Comparison of ENCODE assay signal across 1 cellular context in the genomic region with DNA sequence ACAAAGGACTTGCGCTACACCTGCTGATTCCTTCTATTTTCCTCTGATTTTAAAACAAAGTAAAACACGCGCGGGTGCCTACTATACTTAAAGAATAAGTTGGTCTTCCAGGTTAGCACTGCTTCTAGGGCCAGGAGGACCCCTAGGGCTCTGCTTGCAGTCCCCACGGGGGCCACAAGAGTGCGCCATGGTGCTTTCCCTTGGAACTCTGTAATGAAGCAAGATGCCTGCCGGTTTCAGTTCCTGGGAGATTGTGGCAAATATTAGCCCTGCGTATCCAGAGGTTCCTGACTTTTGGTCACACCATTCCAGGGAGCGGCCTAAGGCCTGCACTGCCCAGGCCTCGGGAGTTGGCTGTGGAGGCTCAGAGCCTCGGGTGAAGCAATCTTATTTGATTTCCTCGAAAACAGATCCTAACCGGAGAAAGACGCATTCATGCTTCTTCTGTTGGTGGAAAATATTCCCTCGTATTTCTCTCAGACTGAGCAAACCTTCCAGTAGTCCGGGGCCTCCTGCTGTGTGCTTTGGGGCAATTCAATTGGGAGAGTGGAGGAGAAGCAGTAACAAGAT.
TF ChIP-seq lines count a peak whose summit lies in the region.

No MANE protein-coding gene starts in this region.

TF ChIP-seq in HepG2, 621 proteins besides CTCF, POLR2A, EP300 and RAD21 (continued from another document and continues in another):
- TF ChIP-seq, protein P1, sequence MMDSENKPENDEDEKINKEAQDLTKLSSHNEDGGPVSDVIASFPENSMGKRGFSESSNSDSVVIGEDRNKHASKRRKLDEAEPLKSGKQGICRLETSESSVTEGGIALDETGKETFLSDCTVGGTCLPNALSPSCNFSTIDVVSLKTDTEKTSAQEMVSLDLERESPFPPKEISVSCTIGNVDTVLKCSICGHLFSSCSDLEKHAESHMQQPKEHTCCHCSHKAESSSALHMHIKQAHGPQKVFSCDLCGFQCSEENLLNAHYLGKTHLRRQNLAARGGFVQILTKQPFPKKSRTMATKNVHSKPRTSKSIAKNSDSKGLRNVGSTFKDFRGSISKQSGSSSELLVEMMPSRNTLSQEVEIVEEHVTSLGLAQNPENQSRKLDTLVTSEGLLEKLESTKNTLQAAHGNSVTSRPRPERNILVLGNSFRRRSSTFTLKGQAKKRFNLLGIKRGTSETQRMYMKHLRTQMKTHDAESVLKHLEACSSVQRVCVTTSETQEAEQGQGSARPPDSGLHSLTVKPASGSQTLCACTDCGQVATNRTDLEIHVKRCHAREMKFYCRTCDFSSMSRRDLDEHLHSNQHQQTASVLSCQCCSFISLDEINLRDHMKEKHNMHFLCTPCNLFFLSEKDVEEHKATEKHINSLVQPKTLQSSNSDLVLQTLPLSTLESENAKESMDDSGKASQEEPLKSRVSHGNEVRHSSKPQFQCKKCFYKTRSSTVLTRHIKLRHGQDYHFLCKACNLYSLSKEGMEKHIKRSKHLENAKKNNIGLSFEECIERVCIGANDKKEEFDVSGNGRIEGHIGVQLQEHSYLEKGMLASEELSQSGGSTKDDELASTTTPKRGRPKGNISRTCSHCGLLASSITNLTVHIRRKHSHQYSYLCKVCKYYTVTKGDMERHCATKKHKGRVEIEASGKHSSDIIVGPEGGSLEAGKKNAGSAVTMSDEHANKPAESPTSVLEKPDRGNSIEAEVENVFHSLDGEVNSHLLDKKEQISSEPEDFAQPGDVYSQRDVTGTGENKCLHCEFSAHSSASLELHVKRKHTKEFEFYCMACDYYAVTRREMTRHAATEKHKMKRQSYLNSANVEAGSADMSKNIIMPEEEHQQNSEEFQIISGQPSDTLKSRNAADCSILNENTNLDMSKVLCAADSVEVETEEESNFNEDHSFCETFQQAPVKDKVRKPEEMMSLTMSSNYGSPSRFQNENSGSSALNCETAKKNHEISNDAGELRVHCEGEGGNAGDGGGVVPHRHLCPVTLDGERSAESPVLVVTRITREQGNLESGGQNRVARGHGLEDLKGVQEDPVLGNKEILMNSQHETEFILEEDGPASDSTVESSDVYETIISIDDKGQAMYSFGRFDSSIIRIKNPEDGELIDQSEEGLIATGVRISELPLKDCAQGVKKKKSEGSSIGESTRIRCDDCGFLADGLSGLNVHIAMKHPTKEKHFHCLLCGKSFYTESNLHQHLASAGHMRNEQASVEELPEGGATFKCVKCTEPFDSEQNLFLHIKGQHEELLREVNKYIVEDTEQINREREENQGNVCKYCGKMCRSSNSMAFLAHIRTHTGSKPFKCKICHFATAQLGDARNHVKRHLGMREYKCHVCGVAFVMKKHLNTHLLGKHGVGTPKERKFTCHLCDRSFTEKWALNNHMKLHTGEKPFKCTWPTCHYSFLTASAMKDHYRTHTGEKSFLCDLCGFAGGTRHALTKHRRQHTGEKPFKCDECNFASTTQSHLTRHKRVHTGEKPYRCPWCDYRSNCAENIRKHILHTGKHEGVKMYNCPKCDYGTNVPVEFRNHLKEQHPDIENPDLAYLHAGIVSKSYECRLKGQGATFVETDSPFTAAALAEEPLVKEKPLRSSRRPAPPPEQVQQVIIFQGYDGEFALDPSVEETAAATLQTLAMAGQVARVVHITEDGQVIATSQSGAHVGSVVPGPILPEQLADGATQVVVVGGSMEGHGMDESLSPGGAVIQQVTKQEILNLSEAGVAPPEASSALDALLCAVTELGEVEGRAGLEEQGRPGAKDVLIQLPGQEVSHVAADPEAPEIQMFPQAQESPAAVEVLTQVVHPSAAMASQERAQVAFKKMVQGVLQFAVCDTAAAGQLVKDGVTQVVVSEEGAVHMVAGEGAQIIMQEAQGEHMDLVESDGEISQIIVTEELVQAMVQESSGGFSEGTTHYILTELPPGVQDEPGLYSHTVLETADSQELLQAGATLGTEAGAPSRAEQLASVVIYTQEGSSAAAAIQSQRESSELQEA (CRISPR knock-in tag; IDR thresholded peaks at IDR 0.05; ENCODE audit: not compliant biosample characterization): no peak
- TF ChIP-seq RBAK (CRISPR knock-in tag; IDR thresholded peaks at IDR 0.05) (no peak), AKNA (CRISPR knock-in tag; IDR thresholded peaks at IDR 0.05; ENCODE audit: borderline replicate concordance) (no peak), MIER2 (CRISPR knock-in tag; IDR thresholded peaks at IDR 0.05) (no peak), ZNF253 (CRISPR knock-in tag; IDR thresholded peaks at IDR 0.05; ENCODE audit: borderline replicate concordance) (no peak), ZBTB34 (CRISPR knock-in tag; IDR thresholded peaks at IDR 0.05) (no peak), ZNF30 (CRISPR knock-in tag; IDR thresholded peaks at IDR 0.05) (no peak), ZBTB7B (CRISPR knock-in tag; IDR thresholded peaks at IDR 0.05) (peak; percentile 35; the same call in 1 of the 2 replicates), SMYD3 (CRISPR knock-in tag; IDR thresholded peaks at IDR 0.05) (no peak), SOX13 (IDR thresholded peaks at IDR 0.05) (no peak), SOX13 (CRISPR knock-in tag; conservative IDR thresholded peaks at IDR 0.05 in 1 of 2, IDR thresholded peaks at IDR 0.05 in 1 of 2) (0 out of 4 replicates have a peak, but pooled peaks of 1 of the 2 experiments have one; percentile 7), BCL6 (CRISPR knock-in tag; IDR thresholded peaks at IDR 0.05) (peak; percentile 23; the same call in 1 of the 2 replicates), MXD4 (CRISPR knock-in tag; IDR thresholded peaks at IDR 0.05) (no peak), ZNF740 (CRISPR knock-in tag; IDR thresholded peaks at IDR 0.05) (no peak), KDM2A (CRISPR knock-in tag; IDR thresholded peaks at IDR 0.05; ENCODE audit: borderline replicate concordance, low read depth) (peak; percentile 44; the same call in 1 of the 2 replicates), PLSCR1 (CRISPR knock-in tag; IDR thresholded peaks at IDR 0.05; ENCODE audit: borderline replicate concordance) (no peak), ATF1 (CRISPR knock-in tag; IDR thresholded peaks at IDR 0.05) (no peak), FOXK1 (CRISPR knock-in tag; IDR thresholded peaks at IDR 0.05; ENCODE audit: borderline replicate concordance, low read depth) (peak; percentile 26; the same call in 1 of the 2 replicates), ZNF747 (CRISPR knock-in tag; IDR thresholded peaks at IDR 0.05; ENCODE audit: borderline replicate concordance) (no peak), ZNF230 (CRISPR knock-in tag; IDR thresholded peaks at IDR 0.05) (no peak), SNRNP70 (IDR thresholded peaks at IDR 0.05; ENCODE audit: low read depth, low read length) (no peak), ZNF839 (CRISPR knock-in tag; IDR thresholded peaks at IDR 0.05; ENCODE audit: borderline replicate concordance) (no peak), ZNF550 (CRISPR knock-in tag; IDR thresholded peaks at IDR 0.05; ENCODE audit: borderline replicate concordance) (no peak), ZNF33A (CRISPR knock-in tag; IDR thresholded peaks at IDR 0.05; ENCODE audit: borderline replicate concordance) (no peak), PHB2 (IDR thresholded peaks at IDR 0.05; ENCODE audit: partially characterized antibody) (no peak), CEBPZ (IDR thresholded peaks at IDR 0.05; ENCODE audit: low read length) (no peak)
- TF ChIP-seq, protein P2, sequence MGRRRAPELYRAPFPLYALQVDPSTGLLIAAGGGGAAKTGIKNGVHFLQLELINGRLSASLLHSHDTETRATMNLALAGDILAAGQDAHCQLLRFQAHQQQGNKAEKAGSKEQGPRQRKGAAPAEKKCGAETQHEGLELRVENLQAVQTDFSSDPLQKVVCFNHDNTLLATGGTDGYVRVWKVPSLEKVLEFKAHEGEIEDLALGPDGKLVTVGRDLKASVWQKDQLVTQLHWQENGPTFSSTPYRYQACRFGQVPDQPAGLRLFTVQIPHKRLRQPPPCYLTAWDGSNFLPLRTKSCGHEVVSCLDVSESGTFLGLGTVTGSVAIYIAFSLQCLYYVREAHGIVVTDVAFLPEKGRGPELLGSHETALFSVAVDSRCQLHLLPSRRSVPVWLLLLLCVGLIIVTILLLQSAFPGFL (CRISPR knock-in tag; IDR thresholded peaks at IDR 0.05): no peak
- TF ChIP-seq, protein P3, sequence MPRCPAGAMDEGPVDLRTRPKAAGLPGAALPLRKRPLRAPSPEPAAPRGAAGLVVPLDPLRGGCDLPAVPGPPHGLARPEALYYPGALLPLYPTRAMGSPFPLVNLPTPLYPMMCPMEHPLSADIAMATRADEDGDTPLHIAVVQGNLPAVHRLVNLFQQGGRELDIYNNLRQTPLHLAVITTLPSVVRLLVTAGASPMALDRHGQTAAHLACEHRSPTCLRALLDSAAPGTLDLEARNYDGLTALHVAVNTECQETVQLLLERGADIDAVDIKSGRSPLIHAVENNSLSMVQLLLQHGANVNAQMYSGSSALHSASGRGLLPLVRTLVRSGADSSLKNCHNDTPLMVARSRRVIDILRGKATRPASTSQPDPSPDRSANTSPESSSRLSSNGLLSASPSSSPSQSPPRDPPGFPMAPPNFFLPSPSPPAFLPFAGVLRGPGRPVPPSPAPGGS (CRISPR knock-in tag; IDR thresholded peaks at IDR 0.05): no peak
